8 cellular contexts compared by ENCODE assay signal in the genomic region with DNA sequence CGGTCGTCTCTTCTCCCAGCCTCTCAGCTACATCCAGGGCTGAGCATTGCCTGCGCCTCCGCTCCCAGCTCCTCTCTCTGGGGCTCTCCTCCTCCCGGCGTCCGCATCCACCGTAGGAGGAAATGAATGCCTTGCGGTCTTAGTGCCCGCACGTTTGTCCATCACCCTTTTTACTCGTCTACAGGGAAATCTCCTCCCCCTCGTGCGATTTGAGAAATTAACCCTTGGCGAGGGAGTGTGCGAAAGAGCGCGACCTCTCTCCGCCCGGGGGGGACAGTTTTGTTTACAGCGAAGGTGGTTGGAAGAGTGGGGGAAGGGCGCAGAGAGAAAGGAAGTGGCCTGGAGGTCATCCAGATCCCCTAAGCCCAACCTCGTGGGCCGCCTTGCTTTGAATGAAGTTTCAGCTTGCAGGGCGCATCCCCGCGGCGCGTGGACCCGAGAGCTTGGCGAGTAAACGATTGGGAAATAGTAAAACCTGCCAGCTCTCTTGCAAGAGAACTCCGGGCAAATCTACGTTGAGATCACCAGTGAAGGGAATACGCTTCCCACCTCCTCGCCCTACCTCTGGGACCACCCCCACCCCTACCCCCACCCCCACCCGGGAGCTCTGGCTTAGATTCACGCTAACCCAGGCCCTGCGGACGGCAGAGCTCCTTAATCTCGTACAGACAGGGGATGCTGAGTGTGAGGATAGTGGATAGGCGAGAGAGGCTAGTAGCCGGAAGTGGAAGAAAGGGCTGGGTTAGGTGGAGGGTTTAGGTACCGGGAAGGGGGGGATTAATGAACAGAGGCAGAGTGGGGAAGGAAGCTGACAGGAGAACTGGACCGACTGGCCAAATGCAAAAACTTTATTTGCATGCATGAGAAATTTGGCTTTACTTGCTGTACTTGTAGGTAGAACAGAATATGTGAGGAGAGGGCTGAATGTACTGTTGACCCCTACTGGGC. TPM values are rescaled to one million over a fixed set of nuclear protein-coding genes. Genes with fewer than 3 reads are reported as not detected.
A peak's percentile ranks its signal among the peaks of the same experiment; 100 is the strongest.
DNase-seq lines count a peak whose midpoint lies in the region; ATAC-seq and TF ChIP-seq lines count a peak whose summit lies in the region.

A gene with protein sequence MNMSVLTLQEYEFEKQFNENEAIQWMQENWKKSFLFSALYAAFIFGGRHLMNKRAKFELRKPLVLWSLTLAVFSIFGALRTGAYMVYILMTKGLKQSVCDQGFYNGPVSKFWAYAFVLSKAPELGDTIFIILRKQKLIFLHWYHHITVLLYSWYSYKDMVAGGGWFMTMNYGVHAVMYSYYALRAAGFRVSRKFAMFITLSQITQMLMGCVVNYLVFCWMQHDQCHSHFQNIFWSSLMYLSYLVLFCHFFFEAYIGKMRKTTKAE (minus strand): TSS at position 144 of the 948 bp plus-strand sequence. CDS start 280 bp downstream, outside the sequence.

- in situ Hi-C loops in SK-MEL-5 (cut with HindIII; ENCODE audit: low pct_unique_long_range_greater_than_20kb, low sequenced_read_pairs) = no loop called here

- H3K9me3 ChIP-seq in A673 (ENCODE audit: low read depth, low read length, poor library complexity, severe bottlenecking) (no peaks in the 10 kb centered on the region), ascending aorta (no peaks in the 10 kb centered on the region), right atrium auricular region (no peaks in the 10 kb centered on the region)

- intact Hi-C loops in A673 (cut with micrococcal nuclease; ENCODE audit: unreplicated experiment) (loop anchor here (5.0 kb wide), 4 partner anchors 111 to 191 kb away; no protein-coding TSS in a partner anchor), ascending aorta (cut with DNase I) (loop anchor here (5.0 to 10.0 kb wide), 3 partner anchors 146 to 464 kb away; a partner anchor contains a TSS), posterior cingulate gyrus (cut with DNase I) (loop anchor here (5.0 to 10.0 kb wide), 2 partner anchors 146 to 316 kb away; no protein-coding TSS in a partner anchor)

- no peak for TF ChIP-seq CTCF in A673 (conservative IDR thresholded peaks at IDR 0.05; ENCODE audit: low read depth, low read length)
- no peak for TF ChIP-seq CTCF in ascending aorta (IDR thresholded peaks at IDR 0.05)
- no peak for TF ChIP-seq CTCF in right atrium auricular region (IDR thresholded peaks at IDR 0.05)

- H3K27ac ChIP-seq in A673 (ENCODE audit: low read depth, low read length, poor library complexity, severe bottlenecking) (peak within 1 kb of the TSS; percentile 97), ascending aorta (no peak within 1 kb of the TSS), right atrium auricular region (peak within 1 kb of the TSS; percentile 80 to 88)

- H3K36me3 ChIP-seq in A673 (ENCODE audit: insufficient read depth, low read length, poor library complexity, severe bottlenecking) (no peaks in the 10 kb centered on the region), ascending aorta (no peaks in the 10 kb centered on the region), right atrium auricular region (no peaks in the 10 kb centered on the region)

- H3K4me1 ChIP-seq in A673 (ENCODE audit: insufficient read depth, low read length, poor library complexity, severe bottlenecking) (peaks cover 19% of the 10 kb centered on the region), ascending aorta (no peaks in the 10 kb centered on the region), right atrium auricular region (peaks cover 0 to 6% of the 10 kb centered on the region in 2 donors)

- CTCF ChIA-PET in A673 (lab: Charles Lee) = interaction anchor here (1.2 kb wide), 1 partner anchor 9 kb away, joined by 3 read pairs; no protein-coding TSS in a partner anchor

- POLR2A ChIA-PET in A673 (lab: Charles Lee; ENCODE audit: low non-redundant PET) = no interaction called here

- DNase-seq in A673 (ENCODE audit: low spot score) = peak; percentile 85
- peak; percentile 59 to 73 for DNase-seq in Kasumi-1 (lab: John Stamatoyannopoulos, UW)
- peak; percentile 61 for DNase-seq in SK-MEL-5 (ENCODE audit: low read depth, low spot score)
- peak in 1 of 2 donors; percentile 77 for DNase-seq in ascending aorta (ENCODE audit: low spot score in 2 of 2)
- peak; percentile 71 for DNase-seq in right atrium auricular region (ENCODE audit: low spot score)
- peak; percentile 63 to 96 (median 77) for DNase-seq in posterior cingulate gyrus
- DNase-seq in NCI-H187 (lab: John Stamatoyannopoulos, UW) = no peak

- H3K4me3 ChIP-seq in A673 (ENCODE audit: low read depth, low read length, poor library complexity, severe bottlenecking) (peak within 1 kb of the TSS; percentile 87), ascending aorta (peak within 1 kb of the TSS; percentile 86 to 92), right atrium auricular region (peak within 1 kb of the TSS; percentile 85 to 87)

- H3K27me3 ChIP-seq in A673 (replicated peaks; ENCODE audit: insufficient read depth, low read depth, low read length, poor library complexity) (no peaks in the 10 kb centered on the region), ascending aorta (no peaks in the 10 kb centered on the region), right atrium auricular region (no peaks in the 10 kb centered on the region)

- ATAC-seq in GM18511 (IDR thresholded peaks at IDR 0.05; ENCODE audit: unreplicated experiment) = peak; percentile 21

- BruUV-seq in A673 (replicated peaks; lab: Mats Ljungman, UMichigan) = no TSS peak

RNA-seq across cellular contexts. Expression of the gene that starts here (rescaled TPM):
- total RNA-seq in A673 (2021) (50.0 and 55.3 TPM in 2 replicates), ascending aorta (0.64 TPM), right atrium auricular region (1 to 10 TPM; 1.1 TPM)
- total RNA-seq in SK-MEL-5 (2014; rRNA removed; shearing (Covaris generic)) = 7.8 and 8.9 TPM in 2 replicates
- 10.0 and 12.2 TPM in 2 replicates for polyA plus RNA-seq in SK-MEL-5 (2015; cell fraction: cytosol; rRNA removed)
- polyA plus RNA-seq in SK-MEL-5 (2015; cell fraction: nucleus; rRNA removed) = 11.0 and 15.1 TPM in 2 replicates

Comparison
In these comparisons a context has a peak if more than half of its experiments do, and no peak if none do; other contexts are left out.
1. DNase-seq: peak in A673 (single experiment), Kasumi-1 (2 of 2), SK-MEL-5 (single experiment), right atrium auricular region (single experiment) and posterior cingulate gyrus (10 of 10); none in NCI-H187 (0 of 2).
2. H3K27ac ChIP-seq: peak in A673 (single experiment) and right atrium auricular region (2 of 2); none in ascending aorta (0 of 2).
3. Peak in every context shown above with its lines, with median percentiles within 50 percentile points of each other: H3K4me3 ChIP-seq.